8 cellular contexts compared by ENCODE assay signal in the genomic region with DNA sequence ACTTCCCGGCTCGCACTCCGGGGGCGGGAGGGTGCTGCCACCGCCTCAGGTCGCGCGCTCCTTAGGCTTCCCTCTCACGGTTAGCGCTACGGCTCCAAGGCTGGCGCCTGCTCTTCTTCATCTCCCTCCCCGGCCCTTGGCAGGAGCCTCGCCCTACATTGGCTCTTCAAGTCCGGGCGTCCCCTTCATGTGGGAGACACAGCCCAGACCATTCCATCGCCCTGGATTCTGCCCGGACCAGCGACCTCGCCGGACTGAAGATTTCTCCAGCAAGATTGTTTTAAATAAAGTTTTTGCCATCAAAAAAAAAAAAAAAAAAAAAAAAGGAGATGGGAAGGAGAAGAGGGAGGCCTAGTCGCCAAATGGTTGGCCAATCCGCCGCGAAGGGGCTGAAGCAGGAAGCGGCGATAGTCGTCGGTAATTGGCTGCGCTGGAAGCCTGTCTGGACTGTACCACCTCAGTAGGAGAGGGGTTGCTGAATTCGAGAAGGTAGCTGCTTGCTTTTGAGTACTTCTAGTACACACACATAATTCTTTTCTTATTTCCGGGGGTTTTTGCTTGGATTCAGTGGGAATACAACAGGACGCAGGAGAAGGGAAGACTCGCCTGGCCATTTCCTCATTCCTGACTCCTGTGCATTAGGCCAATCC. TPM values are rescaled to one million over a fixed set of nuclear protein-coding genes. Genes with fewer than 3 reads are reported as not detected.
DNase-seq lines count a peak whose midpoint lies in the region; ATAC-seq, FAIRE-seq and TF ChIP-seq lines count a peak whose summit lies in the region.

No MANE protein-coding gene starts in this region.

- H3K27me3 ChIP-seq in brain microvascular endothelial cell (replicated peaks) (no peaks in the 10 kb centered on the region), gastrocnemius medialis (no peaks in the 10 kb centered on the region)

- peak; percentile 98 for DNase-seq in NCI-H2107 treated with DMSO at 0.1 percent for 48 hours (lab: John Stamatoyannopoulos, UW; ENCODE audit: unreplicated experiment)
- DNase-seq in UCSD-AML1 (lab: John Stamatoyannopoulos, UW; ENCODE audit: unreplicated experiment): peak; percentile 94
- DNase-seq in brain microvascular endothelial cell: peak; percentile 98
- peak; percentile 99 for DNase-seq in gastrocnemius medialis

- ATAC-seq in GM18858 (IDR thresholded peaks at IDR 0.05; ENCODE audit: unreplicated experiment): peak; percentile 57
- ATAC-seq in HG03066 (IDR thresholded peaks at IDR 0.05; ENCODE audit: low read depth, unreplicated experiment): peak; percentile 62
- peak; percentile 93 to 95 for ATAC-seq in gastrocnemius medialis

- in situ Hi-C loops in brain microvascular endothelial cell (cut with HindIII; ENCODE audit: low pct_ligation_motif_present, low sequenced_read_pairs): no loop called here
- in situ Hi-C loops in gastrocnemius medialis (cut with MboI; ENCODE audit: low sequenced_read_pairs in 4 of 4): loop anchor here in 1 of 4 donors (25.0 kb wide), 1 partner anchor 920 kb away; the partner anchor contains the start of genes LPXN and ZFP91

- peaks cover 6% of the 10 kb centered on the region for H3K36me3 ChIP-seq in brain microvascular endothelial cell (replicated peaks)
- peaks cover 0 to 13% of the 10 kb centered on the region in 2 donors for H3K36me3 ChIP-seq in gastrocnemius medialis

- TF ChIP-seq CTCF in brain microvascular endothelial cell (IDR thresholded peaks at IDR 0.05; ENCODE audit: low read depth, low read length, missing control alignments): no peak
- peak in 1 of 5 experiments; percentile 9 for TF ChIP-seq CTCF in gastrocnemius medialis (IDR thresholded peaks at IDR 0.05 in 4 of 5, conservative IDR thresholded peaks at IDR 0.05 in 1 of 5)

- H3K27ac ChIP-seq in brain microvascular endothelial cell (peak overlapping the region; percentile 100), gastrocnemius medialis (peak overlapping the region; percentile 92 to 97 (median 94))

- H3K9me3 ChIP-seq in gastrocnemius medialis: no peaks in the 10 kb centered on the region

- intact Hi-C loops in gastrocnemius medialis (cut with DNase I; ENCODE audit: low total_unique reads): loop anchor here (1.0 to 5.0 kb wide), 7 partner anchors 10 to 912 kb away; partner anchors contain the start of genes CLP1, CTNND1, MED19 and SELENOH

- peaks cover 19 to 34% of the 10 kb centered on the region in 2 donors for H3K4me1 ChIP-seq in gastrocnemius medialis

- FAIRE-seq in A204.1 (lab: Jason Lieb, UNC): peak; percentile 97

- peak in 1 of 2 donors; percentile 43 for TF ChIP-seq POLR2A in gastrocnemius medialis (IDR thresholded peaks at IDR 0.05)

- H3K4me3 ChIP-seq in brain microvascular endothelial cell (ENCODE audit: low read depth, low read length): peak overlapping the region; percentile 90
- peak overlapping the region; percentile 96 for H3K4me3 ChIP-seq in iPS-11a (ENCODE audit: low read depth, low read length)
- H3K4me3 ChIP-seq in gastrocnemius medialis: peak overlapping the region; percentile 70 to 85 (median 76)

RNA-seq across cellular contexts. Expression of gene ZDHHC5, which starts 0.7 kb away (rescaled TPM):
- total RNA-seq in gastrocnemius medialis: 10 to 100 TPM; 34.0 to 49.2 (median 46.2) TPM

RNA-seq across cellular contexts. Expression of gene CLP1, which starts 9.6 kb away (rescaled TPM):
- total RNA-seq in gastrocnemius medialis: 10 to 100 TPM; 10.6 to 15.3 (median 11.2) TPM

RNA-seq across cellular contexts. Expression of gene YPEL4, which starts 17.5 kb away (rescaled TPM):
- total RNA-seq in gastrocnemius medialis: under 1 TPM; 0.31 to 0.68 (median 0.49) TPM

RNA-seq across cellular contexts. Expression of gene MED19, which starts 44.8 kb away (rescaled TPM):
- total RNA-seq in gastrocnemius medialis: 10 to 100 TPM in 2 of 4 donors, 1 to 10 TPM in 2; 8.3 to 13.1 (median 10.4) TPM

RNA-seq across cellular contexts. Expression of gene TMX2, which starts 45.2 kb away (rescaled TPM):
- 10 to 100 TPM; 29.1 to 54.9 (median 40.5) TPM for total RNA-seq in gastrocnemius medialis

Comparison
In these comparisons a context has a peak if more than half of its experiments do, and no peak if none do; other contexts are left out.
1. Peak in every context shown above with its lines: DNase-seq, ATAC-seq, H3K4me3 ChIP-seq and H3K27ac ChIP-seq.